Comparison of ENCODE assay signal across 8 cellular contexts in the genomic region with DNA sequence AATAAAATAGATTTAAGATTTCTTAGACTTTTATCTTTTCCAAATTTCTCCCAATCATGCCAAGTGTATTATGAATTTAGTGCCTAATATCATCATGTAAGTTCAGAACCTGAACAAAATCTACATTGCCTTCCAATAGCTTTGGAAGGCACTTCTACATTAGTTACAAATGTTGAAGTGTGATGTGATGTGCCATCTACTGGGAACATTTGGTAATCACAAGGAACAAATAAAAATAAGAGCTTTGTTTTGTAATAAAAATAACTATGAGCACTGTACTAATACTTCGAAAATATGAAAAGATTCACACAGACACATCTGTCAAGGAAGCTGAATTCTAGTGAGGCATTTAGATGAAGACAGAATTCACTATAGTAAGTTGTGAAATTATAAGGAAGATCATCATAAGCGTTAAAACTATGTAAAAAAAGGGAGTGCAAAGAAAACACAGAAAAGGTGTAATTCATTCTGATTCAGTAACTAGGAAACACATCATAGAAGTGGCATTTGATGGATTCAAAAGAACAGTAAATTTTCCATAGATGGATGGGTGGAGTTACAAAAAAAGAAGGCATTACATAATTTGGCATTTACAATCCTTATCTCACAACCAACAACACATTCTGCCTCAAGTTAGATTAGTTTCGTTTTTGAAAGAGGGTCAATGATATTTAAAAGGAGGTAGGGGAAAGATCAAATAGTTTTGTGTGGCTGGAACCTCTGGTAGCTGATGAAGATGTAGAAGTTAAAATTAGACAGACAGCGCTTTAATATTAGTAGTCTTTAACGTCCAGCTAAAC.
A peak's percentile ranks its signal among the peaks of the same experiment; 100 is the strongest.
DNase-seq lines count a peak whose midpoint lies in the region; ATAC-seq and TF ChIP-seq lines count a peak whose summit lies in the region.

No MANE protein-coding gene starts in this region.

- ATAC-seq in HG03354 (IDR thresholded peaks at IDR 0.05; ENCODE audit: poor library complexity, severe bottlenecking, unreplicated experiment), result peak; percentile 62
- no peak for ATAC-seq in heart left ventricle
- ATAC-seq in GM18502 (IDR thresholded peaks at IDR 0.05; ENCODE audit: poor library complexity, unreplicated experiment), result no peak

- H3K27me3 ChIP-seq in SU-DHL-6 (ENCODE audit: low read length) (no peaks in the 10 kb centered on the region), heart left ventricle (no peaks in the 10 kb centered on the region), uterus (no peaks in the 10 kb centered on the region)

- DNase-seq in NCI-H2196 (lab: John Stamatoyannopoulos, UW; ENCODE audit: unreplicated experiment) (peak; percentile 5), NCI-H2196 treated with DMSO at 0.1 percent for 48 hours (lab: John Stamatoyannopoulos, UW; ENCODE audit: unreplicated experiment) (no peak), heart left ventricle (no peak), uterus (no peak), KG1 (lab: John Stamatoyannopoulos, UW) (no peak)

- H3K9me3 ChIP-seq in SU-DHL-6 (ENCODE audit: insufficient read depth, low read length), result no peaks in the 10 kb centered on the region
- H3K9me3 ChIP-seq in heart left ventricle, result peaks cover 0 to 9% (median 2%) of the 10 kb centered on the region in 12 donors
- no peaks in the 10 kb centered on the region for H3K9me3 ChIP-seq in uterus

- peaks cover 26% of the 10 kb centered on the region for H3K36me3 ChIP-seq in SU-DHL-6 (ENCODE audit: low read length)
- H3K36me3 ChIP-seq in heart left ventricle, result peaks cover 0 to 22% (median 3%) of the 10 kb centered on the region in 9 donors
- H3K36me3 ChIP-seq in uterus, result no peaks in the 10 kb centered on the region

- H3K4me2 ChIP-seq in SU-DHL-6 (ENCODE audit: low read depth, low read length, poor library complexity, severe bottlenecking), result peak overlapping the region; percentile 38

- intact Hi-C loops in heart left ventricle (cut with DNase I), result no loop called here
- intact Hi-C loops in uterus (cut with DNase I; ENCODE audit: low total_unique reads), result no loop called here

- H4K20me1 ChIP-seq in SU-DHL-6 (ENCODE audit: low read depth, low read length), result no peaks in the 10 kb centered on the region

- no peak overlapping the region for H2AFZ ChIP-seq in SU-DHL-6 (ENCODE audit: low read depth, low read length, severe bottlenecking)

- peaks cover 0 to 6% (median 0%) of the 10 kb centered on the region in 12 donors for H3K4me1 ChIP-seq in heart left ventricle
- no peaks in the 10 kb centered on the region for H3K4me1 ChIP-seq in uterus

- peaks cover 3% of the 10 kb centered on the region; the same call in 1 of the 2 replicates for H3F3A ChIP-seq in SU-DHL-6 (ENCODE audit: insufficient read depth)

- no peak for TF ChIP-seq POLR2A in heart left ventricle (IDR thresholded peaks at IDR 0.05)
- TF ChIP-seq POLR2A in uterus (IDR thresholded peaks at IDR 0.05), result no peak

- no peak overlapping the region for H3K9ac ChIP-seq in SU-DHL-6 (ENCODE audit: low read length)

- WGBS in heart left ventricle, 4 donors, result 33 to 52% (median 36%) methylated on average over 5 of the region's 5 CpGs

- H3K4me3 ChIP-seq in SU-DHL-6 (ENCODE audit: insufficient read depth, low read length, poor library complexity, severe bottlenecking) (no peak overlapping the region), heart left ventricle (peak overlapping the region in 7 of 12 donors; percentile 6 to 45 (median 25)), uterus (no peak overlapping the region)

- no peaks in the 10 kb centered on the region for H3K9me2 ChIP-seq in SU-DHL-6 (replicated peaks; ENCODE audit: insufficient read depth, low read length)

- H3K79me2 ChIP-seq in SU-DHL-6 (ENCODE audit: insufficient read depth, low read length), result no peaks in the 10 kb centered on the region

- TF ChIP-seq CTCF in SU-DHL-6 (IDR thresholded peaks at IDR 0.05; ENCODE audit: insufficient read depth, low read length, poor library complexity, severe bottlenecking) (peak; percentile 36), heart left ventricle (IDR thresholded peaks at IDR 0.05) (peak; percentile 26 to 62 (median 44)), uterus (IDR thresholded peaks at IDR 0.05) (peak in 3 of 4 experiments; percentile 11 to 23 (median 21))

- H3K27ac ChIP-seq in SU-DHL-6 (ENCODE audit: low read depth, low read length) (no peak overlapping the region), heart left ventricle (no peak overlapping the region), uterus (no peak overlapping the region)

Comparison
In these comparisons a context has a peak if more than half of its experiments do, and no peak if none do; other contexts are left out.
1. H3K4me3 ChIP-seq: peak in heart left ventricle (7 of 12); none in SU-DHL-6 (single experiment) and uterus (0 of 2).
2. Peak in every context shown above with its lines, with median percentiles within 50 percentile points of each other: CTCF ChIP-seq.